In the genomic region with DNA sequence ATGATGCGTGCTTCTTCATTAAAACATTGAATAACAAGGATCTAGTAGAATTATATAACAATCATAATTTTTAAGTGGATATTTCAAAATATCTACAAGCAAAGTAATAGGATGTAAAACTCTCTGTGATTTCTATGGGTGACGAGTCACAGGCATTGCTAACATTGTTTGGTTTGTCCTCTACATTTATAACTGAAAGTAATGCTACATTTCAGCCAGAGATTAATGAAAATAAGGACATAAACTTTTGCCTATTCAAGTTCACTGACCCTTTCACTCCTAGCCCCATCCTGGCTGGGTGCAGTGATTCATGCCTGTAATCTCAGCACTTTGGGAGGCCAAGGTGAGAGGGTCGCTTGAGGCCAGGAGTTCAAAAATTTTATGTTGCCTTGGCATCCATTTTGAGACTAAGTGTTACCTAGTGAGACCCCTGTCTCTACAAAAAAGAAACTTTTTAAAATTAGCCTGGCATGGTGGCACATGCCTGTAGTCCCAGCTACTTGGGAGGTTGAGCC, we compare ENCODE assay signal across 23 cellular contexts. TPM values are rescaled to one million over a fixed set of nuclear protein-coding genes. Genes with fewer than 3 reads are reported as not detected.
"Had no signal": no experiment of that assay in that cellular context is flagged by ENCODE, and none has a peak within 500 bp of the region (broad histone marks: within the 10 kb centered on the region; RNA-seq: fewer than 3 reads in every experiment).

No MANE protein-coding gene starts in this region.

- H3K4me1 Mint-ChIP-seq: endodermal cell; naive thymus-derived CD8-positive, alpha-beta T cell had no signal

- DNase-seq: effector CD8-positive, alpha-beta T cell; endodermal cell; gastrocnemius medialis; head of caudate nucleus; left cardiac atrium; left lung; mesendoderm; midbrain; naive thymus-derived CD8-positive, alpha-beta T cell; nephron progenitor cell; nucleus accumbens; right cardiac atrium; small intestine; stimulated activated CD4-positive, alpha-beta T cell treated with anti-CD3 and anti-CD28 coated beads, Interleukin-15, amount 100 ng/mL, for 24 hours; stimulated activated CD4-positive, alpha-beta T cell treated with anti-CD3 and anti-CD28 coated beads, Interleukin-4, amount 100 ng/mL, for 1 hour; stimulated activated naive CD4-positive, alpha-beta T cell treated with Interleukin-2 at 50 U/mL for 16 hours; stomach; thyroid gland; trophoblast cell had no signal

- H3K4me3 ChIP-seq: gastrocnemius medialis, left lung, prostate gland, stomach, thyroid gland, vagina had no signal

- ATAC-seq: esophagus mucosa; gastrocnemius medialis; left cardiac atrium; left lung; naive thymus-derived CD8-positive, alpha-beta T cell; right cardiac atrium; stimulated activated effector memory CD8-positive, alpha-beta T cell treated with anti-CD3 and anti-CD28 coated beads, Interleukin-12 subunit alpha, Interleukin-12 subunit beta, amount 100 ng/mL, for 72 hours had no signal

- H3K9me3 Mint-ChIP-seq: endodermal cell; naive thymus-derived CD8-positive, alpha-beta T cell; nephron progenitor cell; stimulated activated effector memory CD8-positive, alpha-beta T cell treated with anti-CD3 and anti-CD28 coated beads, Interleukin-12 subunit alpha, Interleukin-12 subunit beta, amount 100 ng/mL, for 72 hours had no signal

- H3K4me3 Mint-ChIP-seq: endodermal cell; naive thymus-derived CD8-positive, alpha-beta T cell; nephron progenitor cell; stimulated activated effector memory CD8-positive, alpha-beta T cell treated with anti-CD3 and anti-CD28 coated beads, Interleukin-12 subunit alpha, Interleukin-12 subunit beta, amount 100 ng/mL, for 72 hours had no signal

- H3K27ac Mint-ChIP-seq: endodermal cell; nephron progenitor cell; stimulated activated effector memory CD8-positive, alpha-beta T cell treated with anti-CD3 and anti-CD28 coated beads, Interleukin-12 subunit alpha, Interleukin-12 subunit beta, amount 100 ng/mL, for 72 hours had no signal

- H3K36me3 Mint-ChIP-seq: naive thymus-derived CD8-positive, alpha-beta T cell; stimulated activated effector memory CD8-positive, alpha-beta T cell treated with anti-CD3 and anti-CD28 coated beads, Interleukin-12 subunit alpha, Interleukin-12 subunit beta, amount 100 ng/mL, for 72 hours had no signal

RNA-seq across cellular contexts. Expression of a gene that starts 38.4 kb away (rescaled TPM):
- total RNA-seq: naive thymus-derived CD8-positive, alpha-beta T cell had no signal
